In the genomic region with DNA sequence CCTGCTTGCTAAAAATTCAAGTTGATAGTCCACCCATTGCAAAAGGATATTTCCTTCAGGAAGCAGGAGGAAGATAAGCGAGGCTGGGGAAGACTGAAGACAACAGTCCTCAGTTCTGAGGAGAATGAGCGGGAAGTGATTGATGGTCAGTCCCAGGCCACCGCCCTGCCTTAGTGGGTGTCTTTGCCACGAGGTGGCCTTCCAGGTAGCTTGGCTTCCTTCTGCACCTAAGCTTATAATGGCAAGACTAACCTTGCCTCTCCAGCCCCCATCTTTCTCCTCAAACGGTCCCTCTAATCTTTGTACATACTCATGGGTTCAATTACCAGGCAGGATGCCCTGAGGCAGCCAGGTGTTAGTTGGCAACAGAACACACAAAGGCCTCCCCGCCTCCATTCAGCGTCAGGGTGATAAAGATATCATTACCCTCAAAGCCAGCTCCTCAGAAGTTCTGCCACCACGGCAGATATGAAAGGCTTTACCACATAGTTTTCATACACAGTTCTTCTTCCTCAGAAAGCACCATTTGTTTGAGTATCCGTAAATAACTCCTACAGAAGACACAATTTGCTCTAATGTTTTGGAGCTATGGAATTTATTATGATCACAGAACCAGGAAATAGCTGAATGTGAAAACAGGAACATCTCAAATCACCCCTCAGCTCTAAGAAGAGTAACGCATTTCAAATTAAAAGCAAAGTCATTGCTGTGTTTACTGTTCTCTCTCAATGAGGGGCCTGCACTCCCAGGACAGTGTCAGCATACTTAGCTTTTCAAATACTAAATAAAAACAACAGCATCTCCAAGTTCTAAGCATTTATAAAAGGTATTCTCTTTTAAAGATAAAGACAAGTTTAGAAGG, we compare ENCODE assay signal across 1 cellular context.
TF ChIP-seq lines count a peak whose summit lies in the region.

No MANE protein-coding gene starts in this region.

TF ChIP-seq in WTC11, 78 proteins besides CTCF, POLR2A, EP300 and RAD21 (continued from another document):
- TF ChIP-seq, protein P1, sequence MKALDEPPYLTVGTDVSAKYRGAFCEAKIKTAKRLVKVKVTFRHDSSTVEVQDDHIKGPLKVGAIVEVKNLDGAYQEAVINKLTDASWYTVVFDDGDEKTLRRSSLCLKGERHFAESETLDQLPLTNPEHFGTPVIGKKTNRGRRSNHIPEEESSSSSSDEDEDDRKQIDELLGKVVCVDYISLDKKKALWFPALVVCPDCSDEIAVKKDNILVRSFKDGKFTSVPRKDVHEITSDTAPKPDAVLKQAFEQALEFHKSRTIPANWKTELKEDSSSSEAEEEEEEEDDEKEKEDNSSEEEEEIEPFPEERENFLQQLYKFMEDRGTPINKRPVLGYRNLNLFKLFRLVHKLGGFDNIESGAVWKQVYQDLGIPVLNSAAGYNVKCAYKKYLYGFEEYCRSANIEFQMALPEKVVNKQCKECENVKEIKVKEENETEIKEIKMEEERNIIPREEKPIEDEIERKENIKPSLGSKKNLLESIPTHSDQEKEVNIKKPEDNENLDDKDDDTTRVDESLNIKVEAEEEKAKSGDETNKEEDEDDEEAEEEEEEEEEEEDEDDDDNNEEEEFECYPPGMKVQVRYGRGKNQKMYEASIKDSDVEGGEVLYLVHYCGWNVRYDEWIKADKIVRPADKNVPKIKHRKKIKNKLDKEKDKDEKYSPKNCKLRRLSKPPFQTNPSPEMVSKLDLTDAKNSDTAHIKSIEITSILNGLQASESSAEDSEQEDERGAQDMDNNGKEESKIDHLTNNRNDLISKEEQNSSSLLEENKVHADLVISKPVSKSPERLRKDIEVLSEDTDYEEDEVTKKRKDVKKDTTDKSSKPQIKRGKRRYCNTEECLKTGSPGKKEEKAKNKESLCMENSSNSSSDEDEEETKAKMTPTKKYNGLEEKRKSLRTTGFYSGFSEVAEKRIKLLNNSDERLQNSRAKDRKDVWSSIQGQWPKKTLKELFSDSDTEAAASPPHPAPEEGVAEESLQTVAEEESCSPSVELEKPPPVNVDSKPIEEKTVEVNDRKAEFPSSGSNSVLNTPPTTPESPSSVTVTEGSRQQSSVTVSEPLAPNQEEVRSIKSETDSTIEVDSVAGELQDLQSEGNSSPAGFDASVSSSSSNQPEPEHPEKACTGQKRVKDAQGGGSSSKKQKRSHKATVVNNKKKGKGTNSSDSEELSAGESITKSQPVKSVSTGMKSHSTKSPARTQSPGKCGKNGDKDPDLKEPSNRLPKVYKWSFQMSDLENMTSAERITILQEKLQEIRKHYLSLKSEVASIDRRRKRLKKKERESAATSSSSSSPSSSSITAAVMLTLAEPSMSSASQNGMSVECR (CRISPR knock-in tag; IDR thresholded peaks at IDR 0.05; ENCODE audit: borderline replicate concordance): no peak
